In genomic region chr13:64871742-64872141, GRCh38 we compare ENCODE assay signal across 29 cellular contexts.
"Had no signal": no experiment of that assay in that cellular context is flagged by ENCODE, and none has a peak within 500 bp of the region (broad histone marks: within the 10 kb centered on the region; RNA-seq: fewer than 3 reads in every experiment).

No MANE protein-coding gene starts in this region.

- ATAC-seq: naive thymus-derived CD4-positive, alpha-beta T cell; pancreas had no signal

- H3K27ac Mint-ChIP-seq: activated CD4-positive, alpha-beta memory T cell treated with anti-CD3 and anti-CD28 coated beads for 36 hours; activated CD4-positive, alpha-beta T cell treated with anti-CD3 and anti-CD28 coated beads, Interleukin-2, amount 10 ng/mL, durations not matched to agents 24 days and 14 days; activated naive CD4-positive, alpha-beta T cell treated with anti-CD3 and anti-CD28 coated beads, Interleukin-2, amount 10 ng/mL, durations not matched to agents 7 days and 5 days; activated T-cell treated with anti-CD3 and anti-CD28 coated beads, Interleukin-2, amount 50 U/mL, for 24 hours; memory B cell; naive thymus-derived CD4-positive, alpha-beta T cell; T-helper 1 cell treated with Interleukin-12 subunit alpha and Interleukin-12 subunit beta and Interleukin-4 antibody, amounts not matched to agents 30 μg/mL and 1 μg/mL, for 36 hours had no signal

- H3K36me3 Mint-ChIP-seq: activated CD4-positive, alpha-beta memory T cell treated with anti-CD3 and anti-CD28 coated beads for 36 hours; activated naive CD4-positive, alpha-beta T cell treated with anti-CD3 and anti-CD28 coated beads, Interleukin-2, amount 10 ng/mL, durations not matched to agents 7 days and 5 days; memory B cell had no signal

- H3K4me1 Mint-ChIP-seq: activated CD4-positive, alpha-beta T cell treated with anti-CD3 and anti-CD28 coated beads, Interleukin-2, amount 10 ng/mL, durations not matched to agents 24 days and 14 days; activated naive CD4-positive, alpha-beta T cell treated with anti-CD3 and anti-CD28 coated beads, Interleukin-2, amount 10 ng/mL, durations not matched to agents 7 days and 5 days; memory B cell; naive thymus-derived CD4-positive, alpha-beta T cell had no signal

- DNase-seq: activated CD4-positive, alpha-beta memory T cell treated with anti-CD3 and anti-CD28 coated beads for 36 hours; activated CD4-positive, alpha-beta T cell treated with anti-CD3 and anti-CD28 coated beads, Interleukin-2, amount 10 ng/mL, durations not matched to agents 24 days and 14 days; activated CD4-positive, CD25-positive, alpha-beta regulatory T cell treated with anti-CD3 and anti-CD28 coated beads, Interleukin-2, amount 50 U/mL, for 72 hours; activated CD8-positive, alpha-beta memory T cell treated with anti-CD3 and anti-CD28 coated beads, Interleukin-2, amount 50 U/mL, for 48 hours; activated gamma-delta T cell; activated naive CD4-positive, alpha-beta T cell treated with anti-CD3 and anti-CD28 coated beads, Interleukin-2, amount 10 ng/mL, durations not matched to agents 7 days and 5 days; activated T-cell treated with anti-CD3 and anti-CD28 coated beads, Interleukin-2, amount 50 U/mL, for 24 hours; amygdala; cerebellar nuclear complex; glutamatergic neuron; islet precursor cell; midbrain; naive thymus-derived CD4-positive, alpha-beta T cell; nucleus accumbens; pancreas; stimulated activated CD4-positive, alpha-beta T cell treated with anti-CD3 and anti-CD28 coated beads, Interleukin-2, amount 100 ng/mL, for 24 hours; stimulated activated naive CD4-positive, alpha-beta T cell; SW 1271; T-helper 9 cell had no signal

- H3K9me3 ChIP-seq: pancreas, prostate gland had no signal

- H3K4me2 ChIP-seq: hepatocyte, smooth muscle cell had no signal

- H3K27me3 Mint-ChIP-seq: activated CD4-positive, alpha-beta memory T cell treated with anti-CD3 and anti-CD28 coated beads for 36 hours; activated CD4-positive, alpha-beta T cell treated with anti-CD3 and anti-CD28 coated beads, Interleukin-2, amount 10 ng/mL, durations not matched to agents 24 days and 14 days; activated naive CD4-positive, alpha-beta T cell treated with anti-CD3 and anti-CD28 coated beads, Interleukin-2, amount 10 ng/mL, durations not matched to agents 7 days and 5 days; activated T-cell treated with anti-CD3 and anti-CD28 coated beads, Interleukin-2, amount 50 U/mL, for 24 hours; memory B cell; naive thymus-derived CD4-positive, alpha-beta T cell had no signal

- H3K27me3 ChIP-seq: breast epithelium, esophagus muscularis mucosa, hepatocyte, pancreas, tibial nerve had no signal

- H3K27ac ChIP-seq: breast epithelium, coronary artery, esophagus muscularis mucosa, hepatocyte, pancreas, prostate gland, tibial nerve had no signal

- H3K4me3 Mint-ChIP-seq: activated CD4-positive, alpha-beta memory T cell treated with anti-CD3 and anti-CD28 coated beads for 36 hours; activated CD4-positive, alpha-beta T cell treated with anti-CD3 and anti-CD28 coated beads, Interleukin-2, amount 10 ng/mL, durations not matched to agents 24 days and 14 days; activated naive CD4-positive, alpha-beta T cell treated with anti-CD3 and anti-CD28 coated beads, Interleukin-2, amount 10 ng/mL, durations not matched to agents 7 days and 5 days; activated T-cell treated with anti-CD3 and anti-CD28 coated beads, Interleukin-2, amount 50 U/mL, for 24 hours; memory B cell; naive thymus-derived CD4-positive, alpha-beta T cell; T-helper 1 cell treated with Interleukin-12 subunit alpha and Interleukin-12 subunit beta and Interleukin-4 antibody, amounts not matched to agents 30 μg/mL and 1 μg/mL, for 36 hours had no signal

- FAIRE-seq: frontal cortex, pancreas had no signal

- H3K79me2 ChIP-seq: hepatocyte had no signal

- H3K4me1 ChIP-seq: breast epithelium, esophagus muscularis mucosa, pancreas, prostate gland, tibial nerve had no signal

- H3K4me3 ChIP-seq: breast epithelium, coronary artery, esophagus muscularis mucosa, hepatocyte, pancreas, prostate gland, smooth muscle cell, tibial nerve had no signal

- H3K36me3 ChIP-seq: breast epithelium, esophagus muscularis mucosa, pancreas, prostate gland, tibial nerve had no signal

- H2AFZ ChIP-seq: hepatocyte had no signal
